In genomic region chr5:91200692-91201091, GRCh38 we compare ENCODE assay signal across 7 cellular contexts.
"Had no signal": no experiment of that assay in that cellular context is flagged by ENCODE, and none has a peak within 500 bp of the region (broad histone marks: within the 10 kb centered on the region; RNA-seq: fewer than 3 reads in every experiment).

No MANE protein-coding gene starts in this region.

- DNase-seq: IMR-90, KBM-7, KG1 had no signal

- FAIRE-seq: HTR-8/SVneo had no signal

- H3K4me1 Mint-ChIP-seq: IgD-negative memory B cell had no signal

- H3K27ac ChIP-seq: HL-60, KMS-11 had no signal

- H3K27ac Mint-ChIP-seq: IgD-negative memory B cell had no signal

- H3K4me3 Mint-ChIP-seq: IgD-negative memory B cell had no signal

- H3K9ac ChIP-seq: KMS-11 had no signal

- H3K4me2 ChIP-seq: KMS-11 had no signal
